In the genomic region with DNA sequence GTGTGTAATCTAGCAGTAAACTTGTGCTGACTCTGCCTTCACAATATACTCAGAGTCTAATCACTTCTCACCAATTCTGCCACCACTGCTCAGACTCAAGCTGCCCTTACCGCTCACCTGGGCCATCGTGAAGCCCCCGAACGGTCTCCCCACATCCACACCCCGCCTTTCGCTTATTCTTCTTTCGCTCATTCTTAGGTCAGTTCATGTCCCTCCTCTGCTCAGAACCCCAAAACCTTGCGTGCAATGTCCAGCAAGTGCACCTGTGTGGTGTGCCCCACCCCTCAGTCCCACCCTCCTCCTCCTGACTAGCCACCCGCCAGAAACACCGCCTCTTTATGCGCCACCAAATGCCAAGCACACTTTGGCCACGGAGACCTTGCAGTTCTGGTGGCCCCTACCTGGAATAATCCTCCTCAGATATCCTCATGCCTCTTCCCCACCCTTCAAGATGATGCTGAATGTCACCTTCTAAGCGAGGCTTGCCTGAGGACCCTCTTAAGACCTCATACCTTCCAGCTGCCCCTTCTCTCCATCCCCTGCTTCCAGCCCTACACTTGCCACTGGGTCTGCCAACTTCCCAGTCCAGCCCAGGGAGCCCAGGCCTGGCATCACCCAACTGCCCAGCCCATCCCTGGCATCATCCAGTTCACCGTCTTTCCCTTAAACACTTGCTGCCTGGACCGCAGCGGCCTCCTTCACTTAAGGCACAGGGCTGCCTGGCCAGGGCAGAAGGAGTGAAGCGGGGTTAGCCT, we compare ENCODE assay signal across 1 cellular context.
A peak's percentile ranks its signal among the peaks of the same experiment; 100 is the strongest.
TF ChIP-seq lines count a peak whose summit lies in the region.

No MANE protein-coding gene starts in this region.

TF ChIP-seq in K562, 482 proteins besides CTCF, POLR2A, EP300 and RAD21:
- TF ChIP-seq CBFA2T2 (conservative IDR thresholded peaks at IDR 0.05) (no peak), ATF7 (IDR thresholded peaks at IDR 0.05) (peak; percentile 3; the same call in 1 of the 2 replicates), MXI1 (IDR thresholded peaks at IDR 0.05; ENCODE audit: low read depth, low read length) (no peak), NCOA4 (IDR thresholded peaks at IDR 0.05; ENCODE audit: partially characterized antibody) (no peak)
- TF ChIP-seq, protein P1, sequence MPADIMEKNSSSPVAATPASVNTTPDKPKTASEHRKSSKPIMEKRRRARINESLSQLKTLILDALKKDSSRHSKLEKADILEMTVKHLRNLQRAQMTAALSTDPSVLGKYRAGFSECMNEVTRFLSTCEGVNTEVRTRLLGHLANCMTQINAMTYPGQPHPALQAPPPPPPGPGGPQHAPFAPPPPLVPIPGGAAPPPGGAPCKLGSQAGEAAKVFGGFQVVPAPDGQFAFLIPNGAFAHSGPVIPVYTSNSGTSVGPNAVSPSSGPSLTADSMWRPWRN (IDR thresholded peaks at IDR 0.05; ENCODE audit: low read depth), result no peak
